Comparison of ENCODE assay signal across 11 cellular contexts in genomic region chr9:131727795-131728545, GRCh38. TPM values are rescaled to one million over a fixed set of nuclear protein-coding genes. Genes with fewer than 3 reads are reported as not detected.
DNase-seq lines count a peak whose midpoint lies in the region; ATAC-seq, FAIRE-seq and TF ChIP-seq lines count a peak whose summit lies in the region.
"Had no signal": no experiment of that assay in that cellular context is flagged by ENCODE, and none has a peak within 500 bp of the region (broad histone marks: within the 10 kb centered on the region; RNA-seq: fewer than 3 reads in every experiment).

No MANE protein-coding gene starts in this region.

- DNase-seq in NT2/D1 (ENCODE audit: low read depth, low spot score) (no peak), endothelial cell of umbilical vein (ENCODE audit: low read depth, low spot score) (peak; percentile 30), smooth muscle cell (lab: John Stamatoyannopoulos, UW; ENCODE audit: unreplicated experiment) (no peak), erythroblast (lab: John Stamatoyannopoulos, UW) (no peak), SHP77 treated with DMSO at 0.1 percent for 48 hours (lab: John Stamatoyannopoulos, UW) (no peak)
- no peak for DNase-seq in stimulated activated CD4-positive, alpha-beta T cell treated with anti-CD3 and anti-CD28 coated beads, Interleukin-4, amount 100 ng/mL, for 24 hours
- DNase-seq: hippocampal formation; NCI-H187; stimulated activated CD4-positive, alpha-beta T cell treated with anti-CD3 and anti-CD28 coated beads, Interleukin-1b, Interleukin-23, amount 100 ng/mL, for 48 hours had no signal

- CTCF ChIA-PET in endothelial cell of umbilical vein (lab: Charles Lee), result interaction anchor here (0.8 to 3.0 kb wide), 12 partner anchors 8 to 442 kb away, joined by 3 to 14 read pairs (median 4); partner anchors contain the start of gene RAPGEF1

- no TSS peak for BruUV-seq in endothelial cell of umbilical vein (replicated peaks; lab: Mats Ljungman, UMichigan)

- no peak for TF ChIP-seq POLR2A in endothelial cell of umbilical vein (IDR thresholded peaks at IDR 0.05; ENCODE audit: low read depth, low read length)
- TF ChIP-seq POLR2A in erythroblast (IDR thresholded peaks at IDR 0.05; ENCODE audit: low read length), result no peak

- H3K27me3 ChIP-seq in NT2/D1 (ENCODE audit: insufficient read depth, insufficient read length), result no peaks in the 10 kb centered on the region
- H3K27me3 ChIP-seq in endothelial cell of umbilical vein (ENCODE audit: control insufficient read depth in 2 of 2, insufficient read depth in 2 of 2, low read length in 2 of 2), result no peaks in the 10 kb centered on the region
- no peaks in the 10 kb centered on the region for H3K27me3 ChIP-seq in smooth muscle cell (ENCODE audit: low read depth)

- H2AFZ ChIP-seq in endothelial cell of umbilical vein (ENCODE audit: low read depth, low read length) (no peak overlapping the region), smooth muscle cell (ENCODE audit: low read depth) (no peak overlapping the region)

- peak; percentile 32 for ATAC-seq in GM21390 (IDR thresholded peaks at IDR 0.05; ENCODE audit: unreplicated experiment)
- no peak for ATAC-seq in GM18517 (IDR thresholded peaks at IDR 0.05; ENCODE audit: unreplicated experiment)

- H4K20me1 ChIP-seq in endothelial cell of umbilical vein (replicated peaks; ENCODE audit: control insufficient read depth, extremely low read depth, insufficient read depth, low read length) (no peaks in the 10 kb centered on the region), smooth muscle cell (ENCODE audit: low read depth) (peaks cover 81% of the 10 kb centered on the region)

- no peak for FAIRE-seq in endothelial cell of umbilical vein (lab: Jason Lieb, UNC)

- H3K36me3 ChIP-seq in NT2/D1 (ENCODE audit: insufficient read depth, insufficient read length, low read length), result peaks cover 13% of the 10 kb centered on the region
- H3K36me3 ChIP-seq in endothelial cell of umbilical vein (ENCODE audit: control insufficient read depth in 2 of 2, extremely low read depth in 1 of 2, insufficient read depth in 2 of 2, low read length in 2 of 2), result no peaks in the 10 kb centered on the region
- no peaks in the 10 kb centered on the region for H3K36me3 ChIP-seq in smooth muscle cell (ENCODE audit: low read depth)

- dilution Hi-C loops in endothelial cell of umbilical vein (cut with MboI; ENCODE audit: extremely low pct_ligation_motif_present, low sequenced_read_pairs), result no loop called here

- peaks cover 7% of the 10 kb centered on the region for H3K4me1 ChIP-seq in NT2/D1 (ENCODE audit: insufficient read depth, insufficient read length)
- H3K4me1 ChIP-seq in endothelial cell of umbilical vein (ENCODE audit: control insufficient read depth, extremely low read depth, insufficient read depth, low read length), result peaks cover 49% of the 10 kb centered on the region
- H3K4me1 ChIP-seq in smooth muscle cell (ENCODE audit: low read depth), result peaks cover 27% of the 10 kb centered on the region

- H3K9me3 ChIP-seq in NT2/D1 (ENCODE audit: insufficient read depth, low read length) (no peaks in the 10 kb centered on the region), endothelial cell of umbilical vein (replicated peaks; ENCODE audit: control insufficient read depth, insufficient read depth, low read length) (no peaks in the 10 kb centered on the region), smooth muscle cell (replicated peaks; ENCODE audit: low read depth) (no peaks in the 10 kb centered on the region)

- no peak for TF ChIP-seq CTCF in endothelial cell of umbilical vein (IDR thresholded peaks at IDR 0.05; ENCODE audit: extremely low read depth in 1 of 2, insufficient read depth in 1 of 2, low read depth in 1 of 2, low read length in 2 of 2)
- no peak for TF ChIP-seq CTCF in smooth muscle cell (IDR thresholded peaks at IDR 0.05; ENCODE audit: borderline replicate concordance, insufficient read depth, poor library complexity, severe bottlenecking)

- intact Hi-C loops in endothelial cell of umbilical vein (cut with micrococcal nuclease), result no loop called here

- POLR2A ChIA-PET in endothelial cell of umbilical vein (lab: Charles Lee), result interaction anchor here (1.0 kb wide), 1 partner anchor 13 kb away, joined by 5 read pairs; no protein-coding TSS in a partner anchor

- peak overlapping the region; percentile 24 for H3K9ac ChIP-seq in NT2/D1 (ENCODE audit: insufficient read length, low read depth)
- H3K9ac ChIP-seq in endothelial cell of umbilical vein (replicated peaks; ENCODE audit: extremely low read depth, insufficient read depth, low read length), result peak overlapping the region; percentile 14
- peak overlapping the region; percentile 5 for H3K9ac ChIP-seq in smooth muscle cell (ENCODE audit: low read depth)

- peak overlapping the region; percentile 10 for H3K27ac ChIP-seq in endothelial cell of umbilical vein (ENCODE audit: insufficient read depth, low read depth, low read length)
- H3K27ac ChIP-seq in smooth muscle cell (ENCODE audit: low read depth), result peak overlapping the region; percentile 67

- 51% methylated on average over 5 of the region's 5 CpGs for WGBS in smooth muscle cell (ENCODE audit: low lambda C conversion rate)

- H3K9me1 ChIP-seq in endothelial cell of umbilical vein (replicated peaks; ENCODE audit: control insufficient read depth, extremely low read depth, insufficient read depth, low read length), result no peaks in the 10 kb centered on the region

- H3K4me3 ChIP-seq in NT2/D1 (ENCODE audit: insufficient read length, low read depth) (no peak overlapping the region), endothelial cell of umbilical vein (replicated peaks in 1 of 3; ENCODE audit: insufficient read depth in 1 of 3, low read depth in 1 of 3, low read length in 3 of 3) (no peak overlapping the region), smooth muscle cell (no peak overlapping the region)

- peaks cover 92% of the 10 kb centered on the region for H3K79me2 ChIP-seq in endothelial cell of umbilical vein (ENCODE audit: control insufficient read depth, insufficient read depth, low read length)
- peaks cover 44% of the 10 kb centered on the region for H3K79me2 ChIP-seq in smooth muscle cell (ENCODE audit: low read depth)

- peaks cover 18% of the 10 kb centered on the region for H3F3A ChIP-seq in smooth muscle cell (ENCODE audit: low read depth)

- peak overlapping the region; percentile 37 for H3K4me2 ChIP-seq in endothelial cell of umbilical vein (ENCODE audit: insufficient read depth, low read length)
- H3K4me2 ChIP-seq in smooth muscle cell, result peak overlapping the region; percentile 77

TF ChIP-seq in endothelial cell of umbilical vein, 7 proteins besides CTCF, POLR2A, EP300 and RAD21:
- TF ChIP-seq JUN (IDR thresholded peaks at IDR 0.05; ENCODE audit: borderline replicate concordance, insufficient read depth, insufficient read length, low read depth) (no peak), GATA2 (IDR thresholded peaks at IDR 0.05; ENCODE audit: insufficient read depth, insufficient read length, low read depth, low read length) (no peak), MAX (IDR thresholded peaks at IDR 0.05; ENCODE audit: insufficient read depth, insufficient read length) (no peak), MYC (IDR thresholded peaks at IDR 0.05; ENCODE audit: low read depth, low read length) (no peak), FOS (IDR thresholded peaks at IDR 0.05; ENCODE audit: borderline replicate concordance, insufficient read depth, low read length) (no peak), POLR2AphosphoS5 (IDR thresholded peaks at IDR 0.05; ENCODE audit: insufficient read depth, low read depth, low read length) (no peak), EZH2 (IDR thresholded peaks at IDR 0.05; ENCODE audit: borderline replicate concordance, low read depth, low read length, severe bottlenecking) (no peak)

RNA-seq across cellular contexts. Expression of gene RAPGEF1, which starts 11.9 kb away (rescaled TPM):
- total RNA-seq in endothelial cell of umbilical vein (124 TPM in 2 replicates), smooth muscle cell (15.3 and 17.8 TPM in 2 replicates)
- polyA plus RNA-seq in endothelial cell of umbilical vein (50.0 and 53.3 TPM in 2 replicates), smooth muscle cell (16.4 and 21.8 TPM in 2 replicates)
- 51.0 and 57.8 TPM in 2 replicates for polyA plus RNA-seq in endothelial cell of umbilical vein (2011; cell fraction: cytosol; rRNA removed)
- polyA plus RNA-seq in endothelial cell of umbilical vein (2011; cell fraction: nucleus; rRNA removed), result 75.3 and 79.7 TPM in 2 replicates
- 72.5 and 82.9 TPM in 2 replicates for polyA plus RNA-seq in endothelial cell of umbilical vein (2012)
- 50.3 and 57.7 TPM in 2 replicates for polyA minus RNA-seq in endothelial cell of umbilical vein
- polyA minus RNA-seq in endothelial cell of umbilical vein (2011; cell fraction: cytosol; rRNA and poly(A)+ RNA removed), result 17.2 TPM
- 35.9 and 37.0 TPM in 2 replicates for polyA minus RNA-seq in endothelial cell of umbilical vein (2011; cell fraction: nucleus; rRNA and poly(A)+ RNA removed)
